Comparison of ENCODE assay signal across 9 cellular contexts in genomic region chr22:42648017-42648367, GRCh38. TPM values are rescaled to one million over a fixed set of nuclear protein-coding genes. Genes with fewer than 3 reads are reported as not detected.
DNase-seq lines count a peak whose midpoint lies in the region; ATAC-seq, FAIRE-seq and TF ChIP-seq lines count a peak whose summit lies in the region.
"Had no signal": no experiment of that assay in that cellular context is flagged by ENCODE, and none has a peak within 500 bp of the region (broad histone marks: within the 10 kb centered on the region; RNA-seq: fewer than 3 reads in every experiment).

No MANE protein-coding gene starts in this region.

- POLR2A ChIA-PET in CD8-positive, alpha-beta memory T cell (lab: Charles Lee): interaction anchor here (3.0 kb wide), 1 partner anchor 33 kb away, joined by 47 read pairs; the partner anchor contains the start of gene POLDIP3
- POLR2A ChIA-PET in RWPE1 (lab: Yijun Ruan, JAX; ENCODE audit: low non-redundant PET): interaction anchor here (0.8 kb wide), 1 partner anchor 313 kb away, joined by 4 read pairs; no protein-coding TSS in a partner anchor
- POLR2A ChIA-PET in HEK293T (lab: Yijun Ruan, JAX): interaction anchor here (1.9 to 3.8 kb wide), 4 partner anchors 10 to 50 kb away, joined by 9 to 24 read pairs (median 16); partner anchors contain the start of genes ATP5MGL and POLDIP3

- H3K9me3 ChIP-seq in CD8-positive, alpha-beta memory T cell (ENCODE audit: low read length): no peaks in the 10 kb centered on the region
- no peaks in the 10 kb centered on the region for H3K9me3 ChIP-seq in pancreas

- peaks cover 18 to 53% (median 25%) of the 10 kb centered on the region in 3 donors for H3K4me1 Mint-ChIP-seq in CD8-positive, alpha-beta memory T cell

- CTCF ChIA-PET in CD8-positive, alpha-beta memory T cell (lab: Charles Lee): no interaction called here
- CTCF ChIA-PET in RWPE1 (lab: Yijun Ruan, JAX): interaction anchor here (0.9 kb wide), 1 partner anchor 34 kb away, joined by 3 read pairs; no protein-coding TSS in a partner anchor
- CTCF ChIA-PET in HEK293T (lab: Yijun Ruan, JAX): no interaction called here

- TF ChIP-seq CTCF in RWPE1 (conservative IDR thresholded peaks at IDR 0.05; ENCODE audit: low read depth) (no peak), epithelial cell of proximal tubule (conservative IDR thresholded peaks at IDR 0.05; ENCODE audit: low read depth, low read length) (no peak), pancreas (IDR thresholded peaks at IDR 0.05) (no peak)

- WGBS in pancreas, 2 donors: 26 to 30% methylated on average over 4 of the region's 4 CpGs

- no peak for ATAC-seq in pancreas
- ATAC-seq in GM21360 (IDR thresholded peaks at IDR 0.05; ENCODE audit: unreplicated experiment): no peak

- no peaks in the 10 kb centered on the region for H3K36me3 ChIP-seq in CD8-positive, alpha-beta memory T cell (ENCODE audit: insufficient read depth, low read length)
- H3K36me3 ChIP-seq in pancreas: no peaks in the 10 kb centered on the region

- peak overlapping the region; percentile 88 for H3K27ac ChIP-seq in CD8-positive, alpha-beta memory T cell (ENCODE audit: low read depth, low read length)
- H3K27ac ChIP-seq in RWPE1 (peak overlapping the region; percentile 90), pancreas (peak overlapping the region in 3 of 4 donors; percentile 79 to 91 (median 89))

- peaks cover 0 to 2% of the 10 kb centered on the region in 2 donors for H3K27me3 Mint-ChIP-seq in CD8-positive, alpha-beta memory T cell

- peaks cover 0 to 9% (median 0%) of the 10 kb centered on the region in 3 donors for H3K36me3 Mint-ChIP-seq in CD8-positive, alpha-beta memory T cell

- peaks cover 37% of the 10 kb centered on the region for H3K4me1 ChIP-seq in CD8-positive, alpha-beta memory T cell (ENCODE audit: insufficient read depth, low read length)
- H3K4me1 ChIP-seq in pancreas: peaks cover 33 to 52% (median 38%) of the 10 kb centered on the region in 3 donors

- H3K27ac Mint-ChIP-seq in CD8-positive, alpha-beta memory T cell: peak overlapping the region; percentile 90 to 100 (median 99)

- H3K9me3 Mint-ChIP-seq in CD8-positive, alpha-beta memory T cell: peaks cover 0 to 2% (median 0%) of the 10 kb centered on the region in 5 donors

- intact Hi-C loops in pancreas (cut with DNase I): no loop called here

- H3K4me3 Mint-ChIP-seq in CD8-positive, alpha-beta memory T cell: peak overlapping the region; percentile 96 to 100 (median 98)

- DNase-seq in CD8-positive, alpha-beta memory T cell: no peak
- no peak for DNase-seq in RWPE1 (ENCODE audit: low spot score)
- DNase-seq in epithelial cell of proximal tubule (ENCODE audit: low read depth): no peak
- no peak for DNase-seq in pancreas
- no peak for DNase-seq in NOMO-1 treated with dmso at 0.1 percent for 144 hours (lab: John Stamatoyannopoulos, UW; ENCODE audit: unreplicated experiment)
- DNase-seq in GM03348 (ENCODE audit: low spot score): no peak
- no peak for DNase-seq in HEK293T (ENCODE audit: extremely low spot score)

- H3K27me3 ChIP-seq in CD8-positive, alpha-beta memory T cell (ENCODE audit: insufficient read depth, low read length, poor library complexity, severe bottlenecking): no peaks in the 10 kb centered on the region
- no peaks in the 10 kb centered on the region for H3K27me3 ChIP-seq in pancreas

- FAIRE-seq in pancreas (lab: Jason Lieb, UNC): no peak

- peak overlapping the region; percentile 87 for H3K4me3 ChIP-seq in CD8-positive, alpha-beta memory T cell (ENCODE audit: low read length)
- H3K4me3 ChIP-seq in epithelial cell of proximal tubule (ENCODE audit: low read depth, low read length) (peak overlapping the region; percentile 86), pancreas (peak overlapping the region in 3 of 4 donors; percentile 69 to 88 (median 83))

TF ChIP-seq in HEK293T, 16 proteins besides CTCF, POLR2A, EP300 and RAD21:
- TF ChIP-seq ZNF384 (IDR thresholded peaks at IDR 0.05): no peak
- no peak for TF ChIP-seq SUZ12 (IDR thresholded peaks at IDR 0.05)
- no peak for TF ChIP-seq FOXK2 (IDR thresholded peaks at IDR 0.05)
- no peak for TF ChIP-seq L3MBTL2 (conservative IDR thresholded peaks at IDR 0.05)
- no peak for TF ChIP-seq LEF1 (IDR thresholded peaks at IDR 0.05; ENCODE audit: borderline replicate concordance)
- TF ChIP-seq FOXM1 (IDR thresholded peaks at IDR 0.05; ENCODE audit: borderline replicate concordance): no peak
- no peak for TF ChIP-seq TARDBP (IDR thresholded peaks at IDR 0.05)
- no peak for TF ChIP-seq FOXA1 (IDR thresholded peaks at IDR 0.05)
- no peak for TF ChIP-seq CTBP1 (IDR thresholded peaks at IDR 0.05; ENCODE audit: borderline replicate concordance)
- no peak for TF ChIP-seq NFRKB (IDR thresholded peaks at IDR 0.05)
- no peak for TF ChIP-seq SP1 (IDR thresholded peaks at IDR 0.05)
- TF ChIP-seq ELF4 (IDR thresholded peaks at IDR 0.05): no peak
- TF ChIP-seq PKNOX1 (IDR thresholded peaks at IDR 0.05): no peak

RNA-seq across cellular contexts. Expression of gene CYB5R3, which starts 1.2 kb away (rescaled TPM):
- total RNA-seq in CD8-positive, alpha-beta memory T cell: 10 to 100 TPM; 70.9 to 75.1 TPM
- 105 TPM for polyA plus RNA-seq in CD8-positive, alpha-beta memory T cell
- total RNA-seq in epithelial cell of proximal tubule (122 and 136 TPM in 2 replicates), pancreas (10 to 100 TPM; 32.6 to 76.4 (median 43.6) TPM)
- 100 to 1,000 TPM in 1 of 2 donors, 10 to 100 TPM in 1; 53.6 to 105 TPM for polyA plus RNA-seq in pancreas

RNA-seq across cellular contexts. Expression of gene ATP5MGL, which starts 7.6 kb away (rescaled TPM):
- under 1 TPM; 0.51 to 0.74 TPM for total RNA-seq in CD8-positive, alpha-beta memory T cell
- polyA plus RNA-seq in CD8-positive, alpha-beta memory T cell: 0.51 TPM
- total RNA-seq in epithelial cell of proximal tubule (0.58 TPM in 1 of 2 replicates, not detected in the other), pancreas (under 1 TPM in 5 of 6 donors, not detected in 1; 0.24 to 0.60 (median 0.34) TPM)
- under 1 TPM in 1 of 2 donors, not detected in 1; 0.34 TPM for polyA plus RNA-seq in pancreas
- total RNA-seq: dermis blood vessel endothelial cell had no signal

RNA-seq across cellular contexts. Expression of gene POLDIP3, which starts 33.3 kb away (rescaled TPM):
- 10 to 100 TPM; 80.0 to 82.8 TPM for total RNA-seq in CD8-positive, alpha-beta memory T cell
- 78.0 TPM for polyA plus RNA-seq in CD8-positive, alpha-beta memory T cell
- total RNA-seq in epithelial cell of proximal tubule (35.0 and 40.2 TPM in 2 replicates), pancreas (10 to 100 TPM; 23.3 to 35.2 (median 28.7) TPM)
- 10 to 100 TPM; 14.6 to 28.6 TPM for polyA plus RNA-seq in pancreas
